Comparison of ENCODE assay signal across 1 cellular context in the genomic region with DNA sequence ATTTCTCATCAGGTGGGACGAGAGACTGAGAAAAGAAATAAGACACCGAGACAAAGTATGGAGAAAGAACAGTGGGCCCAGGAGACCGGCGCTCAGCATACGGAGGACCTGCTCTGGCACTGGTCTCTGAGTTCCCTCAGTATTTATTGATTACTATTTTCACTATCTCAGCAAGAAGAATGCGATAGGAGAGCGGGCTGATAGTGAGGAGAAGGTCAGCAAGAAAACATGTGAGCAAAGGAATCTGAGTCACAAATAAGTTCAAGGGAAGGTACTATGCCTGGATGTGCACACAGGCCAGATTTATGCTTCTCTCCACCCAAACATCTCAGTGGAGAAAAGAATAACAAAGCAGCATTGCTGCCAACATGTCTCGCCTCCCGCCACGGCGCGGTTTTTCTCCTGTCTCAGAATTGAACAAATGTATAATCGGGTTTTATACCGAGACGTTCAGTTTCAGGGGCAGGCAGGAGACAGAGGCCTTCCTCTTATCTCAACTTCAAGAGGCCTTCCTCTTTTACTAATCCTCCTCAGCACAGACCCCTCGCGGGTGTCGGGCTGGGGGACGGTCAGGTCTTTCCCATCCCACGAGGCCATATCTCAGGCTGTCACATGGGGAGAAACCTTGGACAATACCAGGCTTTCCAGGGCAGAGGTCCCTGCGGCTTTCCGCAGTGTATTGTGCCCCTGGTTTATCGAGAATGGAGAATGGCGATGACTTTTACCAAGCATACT.
TF ChIP-seq lines count a peak whose summit lies in the region.
"Not testable (repeated sequence)": the region's sequence is repeated elsewhere in the genome, so short reads cannot be mapped to it uniquely, and the experiment has no call there.

No MANE protein-coding gene starts in this region.

TF ChIP-seq in K562, 482 proteins besides CTCF, POLR2A, EP300 and RAD21:
- TF ChIP-seq ZNF197 (CRISPR knock-in tag; IDR thresholded peaks at IDR 0.05; ENCODE audit: low read depth) (0 out of 2 replicates have a peak, but pooled peaks have one; percentile 25), KLF16 (IDR thresholded peaks at IDR 0.05) (peak; percentile 49; the same call in 1 of the 2 replicates), NR2C2 (tag; IDR thresholded peaks at IDR 0.05) (peak; percentile 50; the same call in 1 of the 2 replicates), JUND (tag; IDR thresholded peaks at IDR 0.05; ENCODE audit: borderline replicate concordance, low read depth, low read length) (peak; percentile 43; the same call in 1 of the 3 replicates), TEAD4 (IDR thresholded peaks at IDR 0.05; ENCODE audit: low read length) (peak; percentile 43; the same call in 1 of the 2 replicates), TCF3 (CRISPR knock-in tag; IDR thresholded peaks at IDR 0.05) (peak; percentile 49; the same call in 1 of the 2 replicates), ZFX (CRISPR knock-in tag; IDR thresholded peaks at IDR 0.05) (peak; percentile 44; the same call in 1 of the 2 replicates), SPI1 (IDR thresholded peaks at IDR 0.05; ENCODE audit: borderline replicate concordance, low read depth, low read length) (peak; percentile 88), ZNF175 (CRISPR knock-in tag; IDR thresholded peaks at IDR 0.05; ENCODE audit: low read depth) (0 out of 2 replicates have a peak, but pooled peaks have one; percentile 47), ARID1B (IDR thresholded peaks at IDR 0.05) (peak; percentile 26; the same call in 1 of the 2 replicates)
- TF ChIP-seq, protein P1, sequence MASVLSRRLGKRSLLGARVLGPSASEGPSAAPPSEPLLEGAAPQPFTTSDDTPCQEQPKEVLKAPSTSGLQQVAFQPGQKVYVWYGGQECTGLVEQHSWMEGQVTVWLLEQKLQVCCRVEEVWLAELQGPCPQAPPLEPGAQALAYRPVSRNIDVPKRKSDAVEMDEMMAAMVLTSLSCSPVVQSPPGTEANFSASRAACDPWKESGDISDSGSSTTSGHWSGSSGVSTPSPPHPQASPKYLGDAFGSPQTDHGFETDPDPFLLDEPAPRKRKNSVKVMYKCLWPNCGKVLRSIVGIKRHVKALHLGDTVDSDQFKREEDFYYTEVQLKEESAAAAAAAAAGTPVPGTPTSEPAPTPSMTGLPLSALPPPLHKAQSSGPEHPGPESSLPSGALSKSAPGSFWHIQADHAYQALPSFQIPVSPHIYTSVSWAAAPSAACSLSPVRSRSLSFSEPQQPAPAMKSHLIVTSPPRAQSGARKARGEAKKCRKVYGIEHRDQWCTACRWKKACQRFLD (CRISPR knock-in tag; IDR thresholded peaks at IDR 0.05): 0 out of 2 replicates have a peak, but pooled peaks have one; percentile 64
- TF ChIP-seq NR2C2 (CRISPR knock-in tag; IDR thresholded peaks at IDR 0.05); JUND (IDR thresholded peaks at IDR 0.05; ENCODE audit: borderline replicate concordance, low read depth, low read length); TEAD4 (CRISPR knock-in tag; IDR thresholded peaks at IDR 0.05; ENCODE audit: borderline replicate concordance): not testable (repeated sequence)
- TF ChIP-seq, protein P2, sequence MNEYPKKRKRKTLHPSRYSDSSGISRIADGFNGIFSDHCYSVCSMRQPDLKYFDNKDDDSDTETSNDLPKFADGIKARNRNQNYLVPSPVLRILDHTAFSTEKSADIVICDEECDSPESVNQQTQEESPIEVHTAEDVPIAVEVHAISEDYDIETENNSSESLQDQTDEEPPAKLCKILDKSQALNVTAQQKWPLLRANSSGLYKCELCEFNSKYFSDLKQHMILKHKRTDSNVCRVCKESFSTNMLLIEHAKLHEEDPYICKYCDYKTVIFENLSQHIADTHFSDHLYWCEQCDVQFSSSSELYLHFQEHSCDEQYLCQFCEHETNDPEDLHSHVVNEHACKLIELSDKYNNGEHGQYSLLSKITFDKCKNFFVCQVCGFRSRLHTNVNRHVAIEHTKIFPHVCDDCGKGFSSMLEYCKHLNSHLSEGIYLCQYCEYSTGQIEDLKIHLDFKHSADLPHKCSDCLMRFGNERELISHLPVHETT (CRISPR knock-in tag; conservative IDR thresholded peaks at IDR 0.05 in 1 of 2, IDR thresholded peaks at IDR 0.05 in 1 of 2): peak in 1 of 2 experiments; percentile 64; a peak in 1 of 4 replicates
